In genomic region chr22:46120420-46120737, GRCh38 we compare ENCODE assay signal across 22 cellular contexts. TPM values are rescaled to one million over a fixed set of nuclear protein-coding genes. Genes with fewer than 3 reads are reported as not detected.
DNase-seq lines count a peak whose midpoint lies in the region; ATAC-seq, FAIRE-seq and TF ChIP-seq lines count a peak whose summit lies in the region.
"Had no signal": no experiment of that assay in that cellular context is flagged by ENCODE, and none has a peak within 500 bp of the region (broad histone marks: within the 10 kb centered on the region; RNA-seq: fewer than 3 reads in every experiment).

No MANE protein-coding gene starts in this region.

- 100% methylated on average over 2 of the region's 7 CpGs; no CpG with 5 or more reads in 1 of the 2 experiments for WGBS in IMR-90 (ENCODE audit: extremely low coverage in 2 of 2, insufficient read length in 1 of 2), 2 experiments
- WGBS in H1 (ENCODE audit: extremely low coverage in 1 of 2, insufficient coverage in 1 of 2, insufficient read length in 1 of 2, insufficient replicate concordance in 2 of 2, low coverage in 1 of 2, low lambda C conversion rate in 2 of 2, missing lambda C conversion rate in 1 of 2), 2 experiments, result 86% methylated on average over 7 of the region's 7 CpGs; no CpG with 5 or more reads in 1 of the 2 experiments
- 69% methylated on average over 7 of the region's 7 CpGs; no CpG with 5 or more reads in 1 of the 2 donors for WGBS in transverse colon (ENCODE audit: low coverage in 1 of 2), 2 donors

- H4K8ac ChIP-seq in IMR-90 (ENCODE audit: low read depth in 2 of 2, low read length in 2 of 2) (peak overlapping the region; percentile 38 to 79; a peak in 3 of 4 replicates), H1 (ENCODE audit: extremely low read depth, insufficient read depth, low read length) (peak overlapping the region; percentile 35; the same call in 1 of the 2 replicates)

- TF ChIP-seq POLR2A in IMR-90 (IDR thresholded peaks at IDR 0.05; ENCODE audit: low read depth, low read length), result no peak
- no peak for TF ChIP-seq POLR2A in H1 (IDR thresholded peaks at IDR 0.05; ENCODE audit: control extremely low read depth in 1 of 2, low read depth in 2 of 2, low read length in 2 of 2)
- no peak for TF ChIP-seq POLR2A in transverse colon (IDR thresholded peaks at IDR 0.05)

- in situ Hi-C loops in IMR-90 (cut with MboI; ENCODE audit: low sequenced_read_pairs) (loop anchor here (5.0 kb wide), 1 partner anchor 177 kb away; the partner anchor contains the start of gene GTSE1), transverse colon (cut with MboI; ENCODE audit: low pct_ligation_motif_present in 1 of 4, low pct_unique_long_range_greater_than_20kb in 1 of 4, low sequenced_read_pairs in 3 of 4) (loop anchor here in 3 of 4 donors (5.0 to 25.0 kb wide), 3 partner anchors 192 to 417 kb away; partner anchors contain the start of gene CELSR1 (in 1 of the 3))

- no peak for FAIRE-seq in H1 (lab: Jason Lieb, UNC)
- FAIRE-seq: G401.6, GM12892, GM19239 had no signal

- TF ChIP-seq CTCF in 22Rv1 (IDR thresholded peaks at IDR 0.05) (no peak), IMR-90 (conservative IDR thresholded peaks at IDR 0.05; ENCODE audit: low read depth, low read length) (no peak), H1 (IDR thresholded peaks at IDR 0.05; ENCODE audit: control extremely low read depth in 1 of 3, insufficient read depth in 1 of 3, low read depth in 1 of 3, low read length in 3 of 3) (no peak), transverse colon (IDR thresholded peaks at IDR 0.05) (no peak)

- no peaks in the 10 kb centered on the region; the same call in 1 of the 2 replicates for H3K9me1 ChIP-seq in IMR-90 (ENCODE audit: insufficient read depth, low read length)

- peak overlapping the region; percentile 88; the same call in 1 of the 2 replicates for H2AK5ac ChIP-seq in IMR-90 (ENCODE audit: low read depth, low read length)
- H2AK5ac ChIP-seq in H1 (ENCODE audit: low read depth, low read length), result no peak overlapping the region

- H3K79me1 ChIP-seq in IMR-90 (ENCODE audit: low read depth in 1 of 2, low read length in 2 of 2), result no peaks in the 10 kb centered on the region
- H3K79me1 ChIP-seq in H1 (ENCODE audit: low read depth, low read length), result no peaks in the 10 kb centered on the region

- DNase-seq in IMR-90 (no peak), H1 (ENCODE audit: low read depth in 1 of 2, low spot score in 2 of 2) (no peak), renal cortical epithelial cell (ENCODE audit: low read depth) (peak; percentile 55), NCI-H2171 treated with DMSO at 0.1 percent for 48 hours (lab: John Stamatoyannopoulos, UW) (no peak), transverse colon (no peak), HuH-7.5 (ENCODE audit: low spot score) (no peak), hippocampal formation (lab: John Stamatoyannopoulos, UW) (no peak)
- DNase-seq: AML-193; CD4-positive, CD25-positive, alpha-beta regulatory T cell; DMS79 treated with DMSO at 0.1 percent for 48 hours; MM.1S; NCI-H1105; NCI-H1694 treated with DMSO at 0.1 percent for 48 hours; NCI-H446 treated with DMSO at 0.1 percent for 48 hours; NCI-H82; SIG-M5 had no signal

- peak overlapping the region; percentile 73 for H3K4ac ChIP-seq in IMR-90 (ENCODE audit: low read depth, low read length)
- H3K4ac ChIP-seq in H1 (replicated peaks; ENCODE audit: insufficient read length, low read depth, low read length), result no peak overlapping the region

- H3K18ac ChIP-seq in IMR-90 (ENCODE audit: low read depth, low read length) (no peak overlapping the region; the same call in 1 of the 2 replicates), H1 (ENCODE audit: extremely low read depth, low read length) (no peak overlapping the region)

- H3K79me2 ChIP-seq in H1 (ENCODE audit: control insufficient read depth in 1 of 2, insufficient read depth in 2 of 2, low read length in 2 of 2), result no peaks in the 10 kb centered on the region

- intact Hi-C loops in IMR-90 (cut with micrococcal nuclease), result loop anchor here (5.0 kb wide), 1 partner anchor 177 kb away; the partner anchor contains the start of gene GTSE1
- intact Hi-C loops in transverse colon (cut with DNase I; ENCODE audit: low total_unique reads), result loop anchor here (5.0 to 10.0 kb wide), 2 partner anchors 197 to 414 kb away; partner anchors contain the start of gene CELSR1

- H3K14ac ChIP-seq in IMR-90 (replicated peaks; ENCODE audit: low read depth, low read length), result no peak overlapping the region
- H3K14ac ChIP-seq in H1 (ENCODE audit: insufficient read length), result no peak overlapping the region

- H3K36me3 ChIP-seq in IMR-90 (ENCODE audit: control insufficient read depth, insufficient read depth, low read length) (no peaks in the 10 kb centered on the region), H1 (ENCODE audit: control insufficient read depth in 2 of 4, insufficient read depth in 4 of 4, low read length in 3 of 4) (no peaks in the 10 kb centered on the region), transverse colon (no peaks in the 10 kb centered on the region)

- H2AK9ac ChIP-seq in IMR-90 (replicated peaks; ENCODE audit: low read depth, low read length, poor library complexity), result peak overlapping the region; percentile 93

- H3K56ac ChIP-seq in IMR-90 (ENCODE audit: extremely low read depth, insufficient read depth, low read length) (no peak overlapping the region), H1 (replicated peaks; ENCODE audit: insufficient read length, low read depth, low read length) (no peak overlapping the region)

- TF ChIP-seq RAD21 in IMR-90 (IDR thresholded peaks at IDR 0.05; ENCODE audit: low read length) (no peak), H1 (IDR thresholded peaks at IDR 0.05 in 1 of 2, conservative IDR thresholded peaks at IDR 0.05 in 1 of 2; ENCODE audit: low read depth in 2 of 2, low read length in 2 of 2) (no peak)

- H2BK15ac ChIP-seq in IMR-90 (ENCODE audit: low read depth, low read length) (peak overlapping the region; percentile 29; the same call in 1 of the 3 replicates), H1 (ENCODE audit: low read length) (no peak overlapping the region)

- H2BK5ac ChIP-seq in IMR-90 (ENCODE audit: low read depth, low read length, poor library complexity, severe bottlenecking) (peak overlapping the region; percentile 40), H1 (ENCODE audit: low read depth, low read length) (no peak overlapping the region)

- no peaks in the 10 kb centered on the region for H3K27me3 ChIP-seq in IMR-90 (ENCODE audit: control insufficient read depth, insufficient read depth, low read length)
- H3K27me3 ChIP-seq in H1 (replicated peaks in 1 of 4; ENCODE audit: control insufficient read depth in 3 of 4, extremely low read depth in 1 of 4, insufficient read depth in 3 of 4, low read length in 3 of 4), result peaks cover 0 to 6% (median 0%) of the 10 kb centered on the region in 4 experiments; a peak in 3 of 7 replicates
- H3K27me3 ChIP-seq in transverse colon, result no peaks in the 10 kb centered on the region

- CTCF ChIA-PET in IMR-90 (lab: Yijun Ruan, JAX) (interaction anchor here (1.4 kb wide), 1 partner anchor 195 kb away, joined by 5 read pairs; no protein-coding TSS in a partner anchor), H1 (lab: Charles Lee; ENCODE audit: partially characterized antibody) (interaction anchor here (0.6 to 4.6 kb wide), 9 partner anchors 9 to 196 kb away, joined by 3 to 44 read pairs (median 7); no protein-coding TSS in a partner anchor)

- H2BK12ac ChIP-seq in H1 (ENCODE audit: low read depth, low read length), result no peak overlapping the region

- ATAC-seq in IMR-90 (ENCODE audit: low read depth), result no peak
- ATAC-seq: HCT116 had no signal

- H3K4me1 ChIP-seq in IMR-90 (ENCODE audit: control insufficient read depth, insufficient read depth, low read length), result peaks cover 15% of the 10 kb centered on the region
- peaks cover 0 to 3% (median under 1%) of the 10 kb centered on the region in 4 experiments; a peak in 3 of 7 replicates for H3K4me1 ChIP-seq in H1 (replicated peaks in 1 of 4; ENCODE audit: control insufficient read depth in 3 of 4, insufficient read depth in 4 of 4, low read length in 3 of 4)
- peaks cover 16 to 23% (median 16%) of the 10 kb centered on the region in 4 donors for H3K4me1 ChIP-seq in transverse colon

- H4K91ac ChIP-seq in IMR-90 (ENCODE audit: insufficient read depth, low read depth, low read length) (peak overlapping the region; percentile 49; the same call in 1 of the 2 replicates), H1 (replicated peaks; ENCODE audit: insufficient read length, low read length) (no peak overlapping the region)

- POLR2A ChIA-PET in IMR-90 (lab: Charles Lee; ENCODE audit: unreplicated experiment) (no interaction called here), H1 (lab: Charles Lee; ENCODE audit: partially characterized antibody) (interaction anchor here (0.7 kb wide), 1 partner anchor 120 kb away, joined by 3 read pairs; no protein-coding TSS in a partner anchor)

- H2AFZ ChIP-seq in IMR-90 (replicated peaks; ENCODE audit: low read length, poor library complexity) (peak overlapping the region; percentile 83), H1 (ENCODE audit: low read length) (0 out of 2 replicates have a peak overlapping the region, but pooled peaks have one; percentile 6)

- TF ChIP-seq EP300 in H1 (IDR thresholded peaks at IDR 0.05; ENCODE audit: borderline replicate concordance in 1 of 2, low read depth in 2 of 2, low read length in 2 of 2), result no peak
- TF ChIP-seq EP300 in transverse colon (IDR thresholded peaks at IDR 0.05; ENCODE audit: low read depth), result no peak

- H3K4me3 ChIP-seq in IMR-90 (ENCODE audit: insufficient read depth, low read depth, low read length) (no peak overlapping the region), H1 (ENCODE audit: extremely low read depth in 1 of 4, insufficient read depth in 2 of 4, low read depth in 3 of 4, low read length in 4 of 4) (no peak overlapping the region), transverse colon (no peak overlapping the region)

- no TSS peak for BruUV-seq in IMR-90 (replicated peaks; lab: Mats Ljungman, UMichigan)

- H4K5ac ChIP-seq in IMR-90 (ENCODE audit: low read depth, low read length) (peak overlapping the region; percentile 71), H1 (ENCODE audit: insufficient read length, low read depth, low read length) (no peak overlapping the region)

- H3K23me2 ChIP-seq in H1 (ENCODE audit: low read depth, low read length), result no peaks in the 10 kb centered on the region

- H3K27ac ChIP-seq in 22Rv1 (peak overlapping the region; percentile 17; the same call in 1 of the 2 replicates), IMR-90 (ENCODE audit: insufficient read depth, low read length) (no peak overlapping the region), H1 (ENCODE audit: low read depth, low read length) (no peak overlapping the region), transverse colon (peak overlapping the region in 1 of 4 donors; percentile 19)
- H3K27ac ChIP-seq: HL-60 had no signal

- H3K9me3 ChIP-seq in IMR-90 (ENCODE audit: control insufficient read depth, insufficient read depth, low read length) (no peaks in the 10 kb centered on the region), H1 (ENCODE audit: insufficient read depth in 2 of 2, low read depth in 1 of 2, low read length in 1 of 2) (no peaks in the 10 kb centered on the region), transverse colon (no peaks in the 10 kb centered on the region)

- H3K9ac ChIP-seq in IMR-90 (ENCODE audit: low read depth, low read length) (no peak overlapping the region), H1 (replicated peaks in 1 of 4; ENCODE audit: extremely low read depth in 1 of 4, low read depth in 3 of 4, low read length in 3 of 4) (no peak overlapping the region)

- H2BK120ac ChIP-seq in IMR-90 (ENCODE audit: low read depth, low read length), result peak overlapping the region; percentile 32
- no peak overlapping the region for H2BK120ac ChIP-seq in H1 (replicated peaks; ENCODE audit: low read depth, low read length)

- no peaks in the 10 kb centered on the region for H4K20me1 ChIP-seq in IMR-90 (ENCODE audit: insufficient read depth, low read length)
- H4K20me1 ChIP-seq in H1 (replicated peaks in 1 of 2; ENCODE audit: control insufficient read depth in 1 of 2, insufficient read depth in 2 of 2, low read length in 2 of 2), result no peaks in the 10 kb centered on the region

- H3K23ac ChIP-seq in IMR-90 (ENCODE audit: low read depth, low read length) (no peak overlapping the region), H1 (ENCODE audit: insufficient read length) (no peak overlapping the region)

- H3K4me2 ChIP-seq in IMR-90 (ENCODE audit: low read depth, low read length), result no peak overlapping the region
- no peak overlapping the region for H3K4me2 ChIP-seq in H1 (ENCODE audit: insufficient read depth in 1 of 2, low read depth in 2 of 2, low read length in 2 of 2)

- H2BK20ac ChIP-seq in IMR-90 (ENCODE audit: low read depth, low read length), result no peak overlapping the region
- no peak overlapping the region for H2BK20ac ChIP-seq in H1 (ENCODE audit: low read length)

- dilution Hi-C loops in IMR-90 (cut with HindIII; ENCODE audit: low sequenced_read_pairs, unreplicated experiment), result no loop called here

RNA-seq across cellular contexts. Expression of gene PPARA, which starts 29.9 kb away (rescaled TPM):
- total RNA-seq in IMR-90 (2012; rRNA removed) (6.1 and 7.0 TPM in 2 replicates), renal cortical epithelial cell (9.2 and 19.8 TPM in 2 replicates), transverse colon (10 to 100 TPM; 52.0 to 88.1 (median 74.7) TPM)
- polyA plus RNA-seq in IMR-90 (2012; rRNA removed) (3.1 and 3.3 TPM in 2 replicates), H1 (2011; rRNA removed) (3.1 and 3.3 TPM in 2 replicates)
- 3.2 and 3.3 TPM in 2 replicates for polyA plus RNA-seq in IMR-90 (2012; cell fraction: cytosol; rRNA removed)
- 3.0 and 5.9 TPM in 2 replicates for polyA plus RNA-seq in IMR-90 (2012; cell fraction: nucleus; rRNA removed; ENCODE audit: low replicate concordance)
- 8.2 and 10.0 TPM in 2 replicates for total RNA-seq in H1 (2021; fragmentation: NEBNext Ultra II Directional; extraction: Animal tissue kit (Norgen Biotek cat#: 25700))
- 3.6 TPM for polyA plus RNA-seq in H1 (2011; cell fraction: cytosol; rRNA removed)
- polyA plus RNA-seq in H1 (2011; cell fraction: nucleus; rRNA removed), result 9.9 TPM
- 3.8 to 4.8 TPM (median 4.5 TPM) in 4 replicates for polyA plus RNA-seq in H1 (2012, experiment 1 of 2)
- polyA plus RNA-seq in H1 (2012, experiment 2 of 2), result 3.1 TPM
- polyA plus RNA-seq in H1 (2013, experiment 1 of 2), result 3.9 TPM
- 3.4 TPM for polyA plus RNA-seq in H1 (2013, experiment 2 of 2)
- polyA minus RNA-seq in H1 (2011; rRNA and poly(A)+ RNA removed), result 6.5 and 7.4 TPM in 2 replicates
- polyA minus RNA-seq in H1 (2011; cell fraction: cytosol; rRNA and poly(A)+ RNA removed), result 3.2 TPM
- polyA minus RNA-seq in H1 (2011; cell fraction: nucleus; rRNA and poly(A)+ RNA removed), result 14.7 TPM
